Comparison of ENCODE assay signal across 1 cellular context in the genomic region with DNA sequence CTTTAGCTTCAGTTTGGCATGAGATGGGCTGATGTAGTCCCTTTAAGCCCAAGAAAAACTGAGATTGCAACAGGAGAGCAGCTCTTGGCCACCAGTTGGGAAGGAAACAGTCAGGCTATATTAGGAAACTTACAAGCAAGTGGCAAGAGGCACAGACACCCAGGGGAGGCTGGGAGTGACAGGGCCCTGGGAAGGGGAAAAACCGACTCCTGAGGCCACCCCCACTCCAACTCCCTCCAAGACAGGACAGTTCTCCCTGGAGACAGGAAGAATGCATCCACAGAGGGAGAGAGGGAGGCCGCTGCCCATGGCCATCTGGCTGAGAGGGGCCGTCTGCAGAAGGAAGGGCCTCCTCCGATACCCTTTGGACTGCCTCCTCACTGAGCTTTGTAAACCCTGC.
TF ChIP-seq lines count a peak whose summit lies in the region.

No MANE protein-coding gene starts in this region.

TF ChIP-seq in HepG2, 621 proteins besides CTCF, POLR2A, EP300 and RAD21:
- no peak for TF ChIP-seq ZNF451 (CRISPR knock-in tag; IDR thresholded peaks at IDR 0.05)
